22 cellular contexts compared by ENCODE assay signal in the genomic region with DNA sequence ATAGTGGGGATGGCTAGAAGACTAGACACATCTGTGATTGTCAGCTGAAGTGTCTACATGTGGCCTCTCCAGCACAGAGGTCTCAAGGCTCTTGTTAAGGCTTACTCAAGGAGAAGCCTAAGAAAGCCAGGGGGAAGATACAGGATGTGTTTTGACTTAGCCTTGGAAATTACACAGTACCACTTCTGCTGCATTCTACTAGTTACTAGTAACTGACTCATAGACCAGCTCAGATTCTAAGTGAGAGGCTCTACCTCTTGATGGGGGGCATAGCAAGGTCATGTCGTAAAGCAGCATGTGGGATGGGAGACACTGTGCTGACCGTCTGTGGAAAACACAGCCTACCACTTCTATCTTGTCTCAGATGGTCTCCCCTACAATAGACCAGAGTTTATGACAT.
DNase-seq lines count a peak whose midpoint lies in the region; ATAC-seq and TF ChIP-seq lines count a peak whose summit lies in the region.
"Had no signal": no experiment of that assay in that cellular context is flagged by ENCODE, and none has a peak within 500 bp of the region (broad histone marks: within the 10 kb centered on the region; RNA-seq: fewer than 3 reads in every experiment).

No MANE protein-coding gene starts in this region.

- DNase-seq in EH (ENCODE audit: low read depth) (peak; percentile 56), RWPE2 (ENCODE audit: low spot score) (no peak), fibroblast of villous mesenchyme (ENCODE audit: low read depth) (peak; percentile 8), ACHN (no peak), activated gamma-delta T cell (lab: John Stamatoyannopoulos, UW) (no peak)
- no peak for DNase-seq in naive thymus-derived CD8-positive, alpha-beta T cell
- DNase-seq: activated CD4-positive, alpha-beta T cell treated with anti-CD3 and anti-CD28 coated beads, Interleukin-2, amount 50 U/mL, for 4 hours; anterior cingulate cortex; CD8-positive, alpha-beta memory T cell; NCI-H1436; NCI-H2171; PC-9; psoas muscle; stimulated activated CD4-positive, alpha-beta T cell treated with anti-CD3 and anti-CD28 coated beads, Interleukin-1b, Interleukin-23, amount 100 ng/mL, for 48 hours; stimulated activated naive CD4-positive, alpha-beta T cell treated with Interleukin-2 at 50 U/mL for 16 hours; thyroid gland had no signal

- H3K36me3 ChIP-seq in HEK293 (ENCODE audit: control insufficient read depth in 2 of 2, insufficient read depth in 1 of 2, low read length in 2 of 2) (no peaks in the 10 kb centered on the region), RWPE2 (ENCODE audit: low read depth) (no peaks in the 10 kb centered on the region)
- H3K36me3 ChIP-seq: thyroid gland had no signal

- no peak overlapping the region for H3K4me3 Mint-ChIP-seq in naive thymus-derived CD8-positive, alpha-beta T cell
- H3K4me3 Mint-ChIP-seq: CD8-positive, alpha-beta memory T cell; IgD-negative memory B cell; T-helper 2 cell treated with Interferon-gamma antibody and Interleukin-4, amounts not matched to agents 5 μg/mL and 100 μg/mL, for 36 hours; WTC11 had no signal

- no peak overlapping the region for H3K4me3 ChIP-seq in HEK293 (ENCODE audit: low read depth, low read length)
- H3K4me3 ChIP-seq in RWPE2 (ENCODE audit: severe bottlenecking), result no peak overlapping the region
- H3K4me3 ChIP-seq in fibroblast of villous mesenchyme (ENCODE audit: low read depth, low read length), result no peak overlapping the region
- H3K4me3 ChIP-seq: PC-9, psoas muscle, SK-N-MC, thyroid gland had no signal

- H3K9me3 Mint-ChIP-seq in naive thymus-derived CD8-positive, alpha-beta T cell, result peaks cover 0 to 2% (median 0%) of the 10 kb centered on the region in 9 donors
- H3K9me3 Mint-ChIP-seq: T-helper 2 cell treated with Interferon-gamma antibody and Interleukin-4, amounts not matched to agents 5 μg/mL and 100 μg/mL, for 36 hours had no signal

- H3K4me1 ChIP-seq in HEK293 (ENCODE audit: control insufficient read depth, insufficient read depth, low read length) (no peaks in the 10 kb centered on the region), RWPE2 (ENCODE audit: insufficient read depth, poor library complexity, severe bottlenecking) (no peaks in the 10 kb centered on the region)
- H3K4me1 ChIP-seq: psoas muscle, thyroid gland had no signal

- H3K9me3 ChIP-seq in HEK293 (ENCODE audit: control insufficient read depth, insufficient read depth, low read depth, low read length) (no peaks in the 10 kb centered on the region), RWPE2 (ENCODE audit: severe bottlenecking) (no peaks in the 10 kb centered on the region)
- H3K9me3 ChIP-seq: psoas muscle, thyroid gland had no signal

- POLR2A ChIA-PET in HEK293 (lab: Yijun Ruan, JAX), result no interaction called here
- POLR2A ChIA-PET in naive thymus-derived CD8-positive, alpha-beta T cell (lab: Charles Lee), result no interaction called here

- H3K27ac ChIP-seq in HEK293 (ENCODE audit: extremely low read depth, low read depth, low read length) (no peak overlapping the region), RWPE2 (ENCODE audit: poor library complexity, severe bottlenecking) (no peak overlapping the region)
- H3K27ac ChIP-seq: HL-60, PC-9, psoas muscle, SK-N-MC, thyroid gland had no signal

- H3K36me3 Mint-ChIP-seq in naive thymus-derived CD8-positive, alpha-beta T cell, result no peaks in the 10 kb centered on the region
- H3K36me3 Mint-ChIP-seq: CD8-positive, alpha-beta memory T cell; IgD-negative memory B cell; WTC11 had no signal

- H3K4me1 Mint-ChIP-seq in naive thymus-derived CD8-positive, alpha-beta T cell, result no peaks in the 10 kb centered on the region
- H3K4me1 Mint-ChIP-seq: CD8-positive, alpha-beta memory T cell; IgD-negative memory B cell had no signal

- H3K27me3 Mint-ChIP-seq in naive thymus-derived CD8-positive, alpha-beta T cell, result peaks cover 0 to 7% (median 4%) of the 10 kb centered on the region in 5 donors

- peak; percentile 35; the same call in 1 of the 3 replicates for ATAC-seq in RWPE2 (ENCODE audit: low read depth)
- no peak for ATAC-seq in naive thymus-derived CD8-positive, alpha-beta T cell
- ATAC-seq: psoas muscle, WTC11 had no signal

- CTCF ChIA-PET in HEK293 (lab: Yijun Ruan, JAX), result no interaction called here

- in situ Hi-C loops in ACHN (cut with HindIII; ENCODE audit: low pct_ligation_motif_present, low pct_unique_long_range_greater_than_20kb, low sequenced_read_pairs), result no loop called here

- H3K27me3 ChIP-seq in RWPE2 (ENCODE audit: insufficient read depth, poor library complexity, severe bottlenecking), result no peaks in the 10 kb centered on the region
- H3K27me3 ChIP-seq: thyroid gland had no signal

- no peak overlapping the region for H3K27ac Mint-ChIP-seq in naive thymus-derived CD8-positive, alpha-beta T cell
- H3K27ac Mint-ChIP-seq: CD8-positive, alpha-beta memory T cell; IgD-negative memory B cell; T-helper 2 cell treated with Interferon-gamma antibody and Interleukin-4, amounts not matched to agents 5 μg/mL and 100 μg/mL, for 36 hours; WTC11 had no signal

- no peak for TF ChIP-seq CTCF in HEK293 (tag by site-specific recombination; IDR thresholded peaks at IDR 0.05)
- no peak for TF ChIP-seq CTCF in RWPE2 (IDR thresholded peaks at IDR 0.05; ENCODE audit: poor library complexity, severe bottlenecking)
- TF ChIP-seq CTCF in fibroblast of villous mesenchyme (IDR thresholded peaks at IDR 0.05; ENCODE audit: insufficient read depth, low read depth, low read length), result no peak

TF ChIP-seq in HEK293, 187 proteins besides CTCF, POLR2A, EP300 and RAD21:
- no peak for TF ChIP-seq INSM2 (tag by site-specific recombination; IDR thresholded peaks at IDR 0.05)
- TF ChIP-seq GLIS1 (tag by site-specific recombination; IDR thresholded peaks at IDR 0.05), result peak; percentile 33; the same call in 1 of the 2 replicates
- 0 out of 2 replicates have a peak, but pooled peaks have one; percentile 23 for TF ChIP-seq ZIC2 (tag by site-specific recombination; IDR thresholded peaks at IDR 0.05)
- no peak for TF ChIP-seq ZNF692 (tag by site-specific recombination; IDR thresholded peaks at IDR 0.05)
- no peak for TF ChIP-seq KLF7 (tag by site-specific recombination; IDR thresholded peaks at IDR 0.05; ENCODE audit: borderline replicate concordance)
- no peak for TF ChIP-seq ZNF169 (tag by site-specific recombination; IDR thresholded peaks at IDR 0.05)

Comparison
In these comparisons a context has a peak if more than half of its experiments do, and no peak if none do; other contexts are left out.
1. DNase-seq: peak in EH (single experiment) and fibroblast of villous mesenchyme (single experiment); none in RWPE2 (single experiment), ACHN (single experiment), naive thymus-derived CD8-positive, alpha-beta T cell (0 of 10) and activated gamma-delta T cell (single experiment).